ENCODE assay signal across 23 cellular contexts in the genomic region with DNA sequence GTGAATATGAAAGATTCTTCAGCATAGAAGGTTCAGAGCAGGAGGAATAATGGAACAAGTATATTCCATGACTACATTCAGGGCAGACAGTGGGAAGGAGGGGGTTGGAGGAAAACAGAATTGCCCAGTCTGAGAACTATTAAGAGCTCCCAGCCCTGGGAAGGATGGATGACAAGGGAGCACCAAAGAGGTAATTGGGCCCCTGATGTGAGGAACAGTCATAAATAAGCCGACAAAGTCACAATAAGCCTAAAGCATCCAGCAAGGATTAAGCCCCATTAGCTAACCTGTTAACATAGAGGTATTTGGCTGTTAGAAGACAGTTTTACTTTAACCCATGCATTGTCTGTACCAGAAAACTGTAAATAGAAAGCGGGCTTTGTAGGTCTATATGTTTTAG.
"Had no signal": no experiment of that assay in that cellular context is flagged by ENCODE, and none has a peak within 500 bp of the region (broad histone marks: within the 10 kb centered on the region; RNA-seq: fewer than 3 reads in every experiment).

No MANE protein-coding gene starts in this region.

- H3K36me3 ChIP-seq: left ventricle myocardium inferior, ovary, right lobe of liver, suprapubic skin had no signal

- H3K4me1 ChIP-seq: left ventricle myocardium inferior, psoas muscle, right lobe of liver, suprapubic skin had no signal

- H3K27me3 ChIP-seq: ovary, right lobe of liver, suprapubic skin had no signal

- DNase-seq: activated CD4-positive, alpha-beta T cell treated with anti-CD3 and anti-CD28 coated beads, Interleukin-2, amount 10 ng/mL, durations not matched to agents 7 days and 5 days; activated CD8-positive, alpha-beta T cell treated with anti-CD3 and anti-CD28 coated beads, Interleukin-2, amount 10 ng/mL, durations not matched to agents 7 days and 5 days; activated effector memory CD4-positive, alpha-beta T cell treated with Interleukin-2 at 50 U/mL for 16 hours; activated naive CD4-positive, alpha-beta T cell treated with anti-CD3 and anti-CD28 coated beads, Interleukin-2, amount 10 ng/mL, durations not matched to agents 7 days and 5 days; activated naive CD8-positive, alpha-beta T cell treated with anti-CD3 and anti-CD28 coated beads, Interleukin-2, amount 50 U/mL, for 24 hours; activated T-cell treated with anti-CD3 and anti-CD28 coated beads, Interleukin-2, amount 50 U/mL, for 48 hours; anterior cingulate cortex; erythroblast; foreskin melanocyte; kidney glomerular epithelial cell; left ventricle myocardium inferior; mammary epithelial cell; ovary; psoas muscle; right lobe of liver; small intestine; stimulated activated CD4-positive, alpha-beta T cell treated with anti-CD3 and anti-CD28 coated beads, Interleukin-15, amount 100 ng/mL, for 24 hours; stimulated activated CD4-positive, alpha-beta T cell treated with anti-CD3 and anti-CD28 coated beads, Interleukin-4, amount 100 ng/mL, for 1 hour; stimulated activated naive CD8-positive, alpha-beta T cell treated with anti-CD3 and anti-CD28 coated beads, Interleukin-15, amount 100 ng/mL, for 72 hours; T-cell; trophoblast cell had no signal

- H3K4me3 ChIP-seq: coronary artery, left ventricle myocardium inferior, ovary, psoas muscle, right lobe of liver, suprapubic skin had no signal

- H3K27ac ChIP-seq: coronary artery, left ventricle myocardium inferior, ovary, psoas muscle, right lobe of liver, suprapubic skin had no signal

- H3K9me3 ChIP-seq: left ventricle myocardium inferior, ovary, psoas muscle, suprapubic skin had no signal
